23 cellular contexts compared by ENCODE assay signal in the genomic region with DNA sequence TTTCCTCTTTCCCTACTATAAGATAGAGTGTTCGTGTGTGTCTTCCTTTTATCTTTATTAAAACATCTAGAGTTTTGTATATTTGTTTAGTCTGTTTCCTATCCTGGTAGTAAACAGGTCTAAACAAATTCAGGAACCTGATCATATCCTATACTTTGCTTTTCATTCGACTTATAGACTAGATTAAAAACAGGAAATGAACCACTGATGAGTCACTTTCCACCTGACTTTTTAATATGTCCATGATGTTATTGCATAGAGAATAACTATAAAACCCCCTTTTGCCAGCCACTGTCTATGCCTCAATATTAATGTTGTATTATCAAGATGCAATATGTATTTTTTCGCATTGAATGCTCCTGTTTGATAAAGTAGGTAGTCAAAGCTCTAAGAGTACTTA.
DNase-seq lines count a peak whose midpoint lies in the region; ATAC-seq, FAIRE-seq and TF ChIP-seq lines count a peak whose summit lies in the region.
"Had no signal": no experiment of that assay in that cellular context is flagged by ENCODE, and none has a peak within 500 bp of the region (broad histone marks: within the 10 kb centered on the region; RNA-seq: fewer than 3 reads in every experiment).

No MANE protein-coding gene starts in this region.

- no peak for ATAC-seq in HG02970 (IDR thresholded peaks at IDR 0.05; ENCODE audit: low FRiP score, unreplicated experiment)
- no peak for ATAC-seq in omental fat pad (ENCODE audit: low FRiP score)
- ATAC-seq: HepG2, Panc1 had no signal

- peak; percentile 17 for DNase-seq in DMS53 treated with DMSO at 0.1 percent for 48 hours (lab: John Stamatoyannopoulos, UW; ENCODE audit: unreplicated experiment)
- peak; percentile 10 for DNase-seq in HT-29 (ENCODE audit: low spot score)
- peak; percentile 42 for DNase-seq in mammary epithelial cell
- peak; percentile 10 for DNase-seq in iris pigment epithelial cell (ENCODE audit: low read depth)
- DNase-seq in RCC 7860 (ENCODE audit: low spot score): no peak
- no peak for DNase-seq in omental fat pad (ENCODE audit: low spot score)
- DNase-seq: ACHN; C1 segment of cervical spinal cord; CD8-positive, alpha-beta memory T cell; DMS79 treated with DMSO at 0.1 percent for 48 hours; KG1; NCI-H1436; NCI-H1930; NCI-H345; NCI-H524 treated with DMSO at 0.1 percent for 48 hours; SHP77 treated with DMSO at 0.1 percent for 48 hours; SK-N-SH had no signal

- H2AFZ ChIP-seq in mammary epithelial cell (ENCODE audit: low read depth, low read length): peak overlapping the region; percentile 33

- no peak overlapping the region for H3K4me3 ChIP-seq in mammary epithelial cell (replicated peaks in 1 of 3; ENCODE audit: insufficient read depth in 1 of 3, low read depth in 2 of 3, low read length in 3 of 3)
- H3K4me3 ChIP-seq: HAP-1 had no signal

- CTCF ChIA-PET in mammary epithelial cell (lab: Charles Lee; ENCODE audit: low non-redundant PET): no interaction called here

- no peaks in the 10 kb centered on the region for H3K9me3 ChIP-seq in mammary epithelial cell (replicated peaks; ENCODE audit: insufficient read depth, low read length)
- H3K9me3 ChIP-seq: HAP-1, SK-N-SH had no signal

- no peak for FAIRE-seq in RCC 7860 (lab: Jason Lieb, UNC)
- FAIRE-seq: D721Med, G401.6, HepG2 had no signal

- H3K9ac ChIP-seq in mammary epithelial cell (ENCODE audit: insufficient read depth, low read length): no peak overlapping the region
- H3K9ac ChIP-seq: SK-N-SH had no signal

- H3K27me3 ChIP-seq in mammary epithelial cell (ENCODE audit: insufficient read depth, low read length): no peaks in the 10 kb centered on the region

- in situ Hi-C loops in mammary epithelial cell (cut with MboI; ENCODE audit: low sequenced_read_pairs in 2 of 2): no loop called here

- BruUV-seq in mammary epithelial cell (replicated peaks; lab: Mats Ljungman, UMichigan): no TSS peak

- TF ChIP-seq CTCF in mammary epithelial cell (conservative IDR thresholded peaks at IDR 0.05 in 1 of 2, IDR thresholded peaks at IDR 0.05 in 1 of 2; ENCODE audit: extremely low read depth in 1 of 2, insufficient read depth in 1 of 2, low read depth in 1 of 2, low read length in 2 of 2): no peak
- TF ChIP-seq CTCF in omental fat pad (IDR thresholded peaks at IDR 0.05): no peak

- H3K4me1 ChIP-seq in mammary epithelial cell (ENCODE audit: insufficient read depth, low read length): no peaks in the 10 kb centered on the region
- H3K4me1 ChIP-seq: HAP-1 had no signal

- no peaks in the 10 kb centered on the region for H3K79me2 ChIP-seq in mammary epithelial cell (ENCODE audit: insufficient read depth, low read length)

- H3K27ac ChIP-seq in mammary epithelial cell (ENCODE audit: insufficient read depth, low read depth, low read length): no peak overlapping the region

- WGBS in mammary epithelial cell (ENCODE audit: low coverage, missing lambda C conversion rate): 58% methylated on average over 3 of the region's 3 CpGs

- no peaks in the 10 kb centered on the region for H3K36me3 ChIP-seq in mammary epithelial cell (ENCODE audit: insufficient read depth, low read length)
- H3K36me3 ChIP-seq: HAP-1 had no signal

- dilution Hi-C loops in mammary epithelial cell (cut with HindIII; ENCODE audit: low sequenced_read_pairs): no loop called here

- no peak overlapping the region for H3K4me2 ChIP-seq in mammary epithelial cell (ENCODE audit: insufficient read depth, low read depth, low read length)
- H3K4me2 ChIP-seq: SK-N-SH had no signal

- intact Hi-C loops in mammary epithelial cell (cut with micrococcal nuclease): no loop called here

- H4K20me1 ChIP-seq in mammary epithelial cell (ENCODE audit: insufficient read depth, low read length): no peaks in the 10 kb centered on the region

Comparison
In these comparisons a context has a peak if more than half of its experiments do, and no peak if none do; other contexts are left out.
1. DNase-seq: peak in DMS53 treated with DMSO at 0.1 percent for 48 hours (single experiment), HT-29 (single experiment), mammary epithelial cell (single experiment) and iris pigment epithelial cell (single experiment); none in RCC 7860 (single experiment) and omental fat pad (single experiment).